8 cellular contexts compared by ENCODE assay signal in the genomic region with DNA sequence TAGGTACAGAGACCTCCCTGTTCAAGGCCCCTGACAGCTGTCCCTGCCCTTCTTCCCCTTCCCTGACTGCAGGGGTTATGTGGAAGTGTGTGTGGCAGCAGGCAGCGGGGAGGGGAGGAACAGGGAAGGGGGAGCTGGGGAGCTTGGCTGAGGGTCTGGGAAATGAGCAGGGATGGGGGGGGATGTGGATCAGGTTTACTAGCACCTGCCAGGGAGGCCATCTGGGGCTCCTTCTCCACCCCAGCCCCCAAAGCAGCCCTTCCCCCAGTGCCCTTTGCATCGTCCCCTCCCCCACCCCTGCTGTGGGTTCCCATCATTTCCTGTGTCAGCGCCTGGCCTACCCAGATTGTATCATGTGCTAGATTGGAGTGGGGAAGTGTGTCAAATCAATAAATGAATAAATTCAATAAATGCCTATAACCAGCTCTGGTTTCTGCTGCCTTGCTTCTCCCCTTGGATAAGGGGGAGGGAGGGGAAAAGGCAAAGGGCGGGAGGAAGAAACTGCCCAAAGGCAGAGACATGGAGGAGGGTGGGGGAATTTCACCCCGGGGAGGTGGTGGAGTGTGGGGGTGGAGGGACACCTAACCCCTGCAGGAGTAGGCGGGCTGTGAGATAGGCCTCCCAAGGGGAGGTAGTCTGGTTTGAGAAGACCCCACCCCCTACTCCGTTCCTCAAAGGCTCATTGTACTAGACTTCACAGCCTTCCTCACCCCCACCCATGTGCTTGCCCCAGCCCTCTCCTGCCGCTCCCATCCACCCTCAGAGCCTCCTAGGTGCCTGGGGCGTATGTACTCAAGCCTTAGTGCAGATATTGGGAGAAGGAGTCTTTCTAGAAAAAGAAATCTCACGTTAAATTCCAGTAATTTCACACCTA. TPM values are rescaled to one million over a fixed set of nuclear protein-coding genes. Genes with fewer than 3 reads are reported as not detected.
DNase-seq lines count a peak whose midpoint lies in the region; ATAC-seq, FAIRE-seq and TF ChIP-seq lines count a peak whose summit lies in the region.

No MANE protein-coding gene starts in this region.

- intact Hi-C loops in activated B cell treated with CpG ODN at 0.5 μM for 24 hours (cut with micrococcal nuclease): loop anchor here (1.0 kb wide), 2 partner anchors 8 to 15 kb away; partner anchors contain the start of genes IL2RG and MED12
- intact Hi-C loops in sigmoid colon (cut with DNase I): no loop called here

- no peaks in the 10 kb centered on the region for H3K9me3 Mint-ChIP-seq in activated B cell treated with CpG ODN at 0.5 μM for 24 hours
- H3K9me3 Mint-ChIP-seq in endodermal cell: peaks cover 65% of the 10 kb centered on the region

- H3K4me1 Mint-ChIP-seq in activated B cell treated with CpG ODN at 0.5 μM for 24 hours: peaks cover 56% of the 10 kb centered on the region
- H3K4me1 Mint-ChIP-seq in endodermal cell: peaks cover 32% of the 10 kb centered on the region

- ATAC-seq in HG03442 (IDR thresholded peaks at IDR 0.05; ENCODE audit: unreplicated experiment) (peak; percentile 38), activated B cell treated with CpG ODN at 0.5 μM for 24 hours (ENCODE audit: low read depth) (peak; percentile 82)

- H3K9ac ChIP-seq in ES-I3 (ENCODE audit: low read depth, low read length): peak overlapping the region; percentile 58
- no peak overlapping the region for H3K9ac ChIP-seq in endodermal cell (ENCODE audit: extremely low read depth, low read length, poor library complexity, severe bottlenecking)

- TF ChIP-seq EP300 in sigmoid colon (IDR thresholded peaks at IDR 0.05): no peak

- no peak for TF ChIP-seq CTCF in activated B cell treated with CpG ODN at 0.5 μM for 24 hours (IDR thresholded peaks at IDR 0.05)
- TF ChIP-seq CTCF in endodermal cell (conservative IDR thresholded peaks at IDR 0.05): no peak
- TF ChIP-seq CTCF in sigmoid colon (IDR thresholded peaks at IDR 0.05): no peak

- H3K4me3 ChIP-seq in endodermal cell (ENCODE audit: low read length) (peak overlapping the region; percentile 65), sigmoid colon (no peak overlapping the region)

- TF ChIP-seq POLR2A in sigmoid colon (IDR thresholded peaks at IDR 0.05): no peak
- TF ChIP-seq POLR2A in H54 (IDR thresholded peaks at IDR 0.05; ENCODE audit: low read depth, low read length): no peak

- WGBS in endodermal cell (ENCODE audit: insufficient coverage in 1 of 2, insufficient read length in 1 of 2), 2 experiments: 30% methylated on average over 3 of the region's 10 CpGs; no CpG with 5 or more reads in 1 of the 2 experiments
- 16 to 34% methylated on average over 10 of the region's 10 CpGs for WGBS in sigmoid colon, 2 donors

- DNase-seq in activated B cell treated with CpG ODN at 0.5 μM for 24 hours (no peak), endodermal cell (peak; percentile 74), sigmoid colon (peak; percentile 59), glomerular visceral epithelial cell (ENCODE audit: extremely low spot score) (no peak), H54 (ENCODE audit: insufficient read length, low spot score) (no peak), NCI-H2029 (lab: John Stamatoyannopoulos, UW) (no peak)

- no peak for FAIRE-seq in H54 (lab: Jason Lieb, UNC)

- POLR2A ChIA-PET in activated B cell treated with CpG ODN at 0.5 μM for 24 hours (lab: Charles Lee): interaction anchor here (0.9 to 8.2 kb wide), 6 partner anchors 8 to 48 kb away, joined by 3 to 89 read pairs (median 8); partner anchors contain the start of genes IL2RG, MED12 and SNX12

- H3K9me3 ChIP-seq in ES-I3 (ENCODE audit: control insufficient read depth, insufficient read depth, low read length) (no peaks in the 10 kb centered on the region), endodermal cell (ENCODE audit: control insufficient read depth, low read length) (no peaks in the 10 kb centered on the region), sigmoid colon (no peaks in the 10 kb centered on the region)

- CTCF ChIA-PET in activated B cell treated with CpG ODN at 0.5 μM for 24 hours (lab: Charles Lee): interaction anchor here (2.0 kb wide), 1 partner anchor 15 kb away, joined by 7 read pairs; the partner anchor contains the start of gene MED12

- H3K4me3 Mint-ChIP-seq in activated B cell treated with CpG ODN at 0.5 μM for 24 hours (peak overlapping the region; percentile 62), endodermal cell (peak overlapping the region; percentile 43)

- H3K36me3 Mint-ChIP-seq in activated B cell treated with CpG ODN at 0.5 μM for 24 hours (ENCODE audit: low read depth) (peaks cover 30% of the 10 kb centered on the region), endodermal cell (ENCODE audit: low read depth) (no peaks in the 10 kb centered on the region)

- H3K27me3 ChIP-seq in endodermal cell (ENCODE audit: control insufficient read depth, insufficient read depth, low read length, poor library complexity, severe bottlenecking) (no peaks in the 10 kb centered on the region), sigmoid colon (no peaks in the 10 kb centered on the region)

- H3K27ac ChIP-seq in endodermal cell (ENCODE audit: low read depth, low read length) (peak overlapping the region; percentile 73), sigmoid colon (peak overlapping the region in 2 of 4 donors; percentile 7 to 35)

- H3K27me3 Mint-ChIP-seq in activated B cell treated with CpG ODN at 0.5 μM for 24 hours (no peaks in the 10 kb centered on the region), endodermal cell (ENCODE audit: insufficient read depth) (peaks cover 11% of the 10 kb centered on the region)

- H3K27ac Mint-ChIP-seq in activated B cell treated with CpG ODN at 0.5 μM for 24 hours (peak overlapping the region; percentile 83), endodermal cell (peak overlapping the region; percentile 5)

- H3K36me3 ChIP-seq in ES-I3 (ENCODE audit: insufficient read depth, low read length) (no peaks in the 10 kb centered on the region), endodermal cell (ENCODE audit: control insufficient read depth, insufficient read depth, low read length) (no peaks in the 10 kb centered on the region), sigmoid colon (no peaks in the 10 kb centered on the region)

- H3K4me1 ChIP-seq in ES-I3 (ENCODE audit: insufficient read depth, low read length) (peaks cover 38% of the 10 kb centered on the region), endodermal cell (ENCODE audit: control insufficient read depth, insufficient read depth, low read length) (peaks cover 7% of the 10 kb centered on the region), sigmoid colon (peaks cover 0 to 4% (median 0%) of the 10 kb centered on the region in 4 donors)

RNA-seq across cellular contexts. Expression of gene CXorf65, which starts 3.2 kb away (rescaled TPM):
- 10.0 and 14.5 TPM in 2 replicates for total RNA-seq in activated B cell treated with CpG ODN at 0.5 μM for 24 hours
- not detected for total RNA-seq in endodermal cell
- not detected for polyA plus RNA-seq in endodermal cell (2013, experiment 1 of 2)
- not detected for polyA plus RNA-seq in endodermal cell (2013, experiment 2 of 2)
- total RNA-seq in sigmoid colon: not detected
- 1 to 10 TPM in 1 of 3 donors, not detected in 2; 3.4 TPM for polyA plus RNA-seq in sigmoid colon

RNA-seq across cellular contexts. Expression of gene FOXO4, which starts 7.7 kb away (rescaled TPM):
- 10.1 and 16.1 TPM in 2 replicates for total RNA-seq in activated B cell treated with CpG ODN at 0.5 μM for 24 hours
- total RNA-seq in endodermal cell: 10 to 100 TPM; 14.6 to 17.5 TPM
- polyA plus RNA-seq in endodermal cell (2013, experiment 1 of 2): 9.3 TPM
- polyA plus RNA-seq in endodermal cell (2013, experiment 2 of 2): 9.0 TPM
- total RNA-seq in sigmoid colon: 10 to 100 TPM; 22.1 to 34.6 (median 26.2) TPM
- polyA plus RNA-seq in sigmoid colon: 10 to 100 TPM; 14.7 to 27.3 (median 19.2) TPM

RNA-seq across cellular contexts. Expression of gene IL2RG, which starts 8.0 kb away (rescaled TPM):
- total RNA-seq in activated B cell treated with CpG ODN at 0.5 μM for 24 hours (261 and 264 TPM in 2 replicates), endodermal cell (not detected), sigmoid colon (1 to 10 TPM in 3 of 4 donors, not detected in 1; 1.7 to 8.1 (median 3.2) TPM)
- polyA plus RNA-seq in endodermal cell (2013, experiment 1 of 2): not detected
- polyA plus RNA-seq in endodermal cell (2013, experiment 2 of 2): not detected
- 10 to 100 TPM; 14.4 to 90.1 (median 39.1) TPM for polyA plus RNA-seq in sigmoid colon

RNA-seq across cellular contexts. Expression of gene MED12, which starts 15.0 kb away (rescaled TPM):
- total RNA-seq in activated B cell treated with CpG ODN at 0.5 μM for 24 hours: 81.7 and 102 TPM in 2 replicates
- 10 to 100 TPM; 57.8 to 60.8 TPM for total RNA-seq in endodermal cell
- 43.8 TPM for polyA plus RNA-seq in endodermal cell (2013, experiment 1 of 2)
- polyA plus RNA-seq in endodermal cell (2013, experiment 2 of 2): 35.5 TPM
- 10 to 100 TPM; 15.6 to 27.6 (median 24.4) TPM for total RNA-seq in sigmoid colon
- polyA plus RNA-seq in sigmoid colon: 10 to 100 TPM in 2 of 3 donors, 1 to 10 TPM in 1; 4.9 to 17.4 (median 16.1) TPM

RNA-seq across cellular contexts. Expression of gene SNX12, which starts 35.2 kb away (rescaled TPM):
- total RNA-seq in activated B cell treated with CpG ODN at 0.5 μM for 24 hours: 43.2 and 44.8 TPM in 2 replicates
- 10 to 100 TPM; 50.3 to 51.0 TPM for total RNA-seq in endodermal cell
- polyA plus RNA-seq in endodermal cell (2013, experiment 1 of 2): 51.0 TPM
- polyA plus RNA-seq in endodermal cell (2013, experiment 2 of 2): 45.4 TPM
- 10 to 100 TPM; 27.6 to 47.4 (median 38.6) TPM for total RNA-seq in sigmoid colon
- polyA plus RNA-seq in sigmoid colon: 10 to 100 TPM; 40.6 to 66.1 (median 52.7) TPM

Comparison
In these comparisons a context has a peak if more than half of its experiments do, and no peak if none do; other contexts are left out.
1. DNase-seq: peak in endodermal cell (single experiment) and sigmoid colon (single experiment); none in activated B cell treated with CpG ODN at 0.5 μM for 24 hours (single experiment), glomerular visceral epithelial cell (single experiment), H54 (single experiment) and NCI-H2029 (single experiment).
2. RNA of gene CXorf65, which starts 3.2 kb away (total RNA-seq): 10.0 to 14.5 TPM in activated B cell treated with CpG ODN at 0.5 μM for 24 hours; not detected in endodermal cell and not detected in sigmoid colon; every median in the first group is over 10 times any median in the second.
3. RNA of gene IL2RG, which starts 8.0 kb away (total RNA-seq): 261 to 264 TPM in activated B cell treated with CpG ODN at 0.5 μM for 24 hours; 1.7 to 8.1 TPM in sigmoid colon and not detected in endodermal cell; every median in the first group is over 10 times any median in the second.